ENCODE assay signal across 27 cellular contexts in genomic region chr6:131852200-131852599, GRCh38.
"Had no signal": no experiment of that assay in that cellular context is flagged by ENCODE, and none has a peak within 500 bp of the region (broad histone marks: within the 10 kb centered on the region; RNA-seq: fewer than 3 reads in every experiment).

No MANE protein-coding gene starts in this region.

- H3K36me3 ChIP-seq: colonic mucosa, esophagus squamous epithelium, gastrocnemius medialis, heart left ventricle had no signal

- H3K27me3 ChIP-seq: colonic mucosa, dorsolateral prefrontal cortex, esophagus muscularis mucosa, esophagus squamous epithelium, foreskin keratinocyte, gastrocnemius medialis, gastroesophageal sphincter, heart left ventricle had no signal

- H3K9me3 ChIP-seq: colonic mucosa, esophagus muscularis mucosa, esophagus squamous epithelium, gastrocnemius medialis, gastroesophageal sphincter, heart left ventricle had no signal

- FAIRE-seq: colon, endometrium, endothelial cell of umbilical vein, frontal cortex had no signal

- H3K27ac ChIP-seq: colonic mucosa, coronary artery, dorsolateral prefrontal cortex, epithelial cell of prostate, esophagus muscularis mucosa, esophagus squamous epithelium, foreskin keratinocyte, gastrocnemius medialis, gastroesophageal sphincter, heart left ventricle had no signal

- H3K4me1 ChIP-seq: colonic mucosa, esophagus muscularis mucosa, esophagus squamous epithelium, foreskin keratinocyte, gastrocnemius medialis, gastroesophageal sphincter, heart left ventricle had no signal

- DNase-seq: colonic mucosa; cortex of kidney; dermis blood vessel endothelial cell; dorsolateral prefrontal cortex; effector CD4-positive, alpha-beta T cell; effector CD8-positive, alpha-beta T cell; effector memory CD4-positive, alpha-beta T cell; effector memory CD8-positive, alpha-beta T cell; endodermal cell; erythroblast; esophagus squamous epithelium; foreskin fibroblast; foreskin keratinocyte; foreskin melanocyte; gastrocnemius medialis; glutamatergic neuron; head of caudate nucleus; heart left ventricle had no signal

- ATAC-seq: effector memory CD8-positive, alpha-beta T cell; esophagus mucosa; foreskin keratinocyte; gastrocnemius medialis; gastroesophageal sphincter had no signal

- H3K4me3 ChIP-seq: colonic mucosa, coronary artery, dorsolateral prefrontal cortex, esophagus muscularis mucosa, esophagus squamous epithelium, gastrocnemius medialis, gastroesophageal sphincter, heart left ventricle had no signal
